ENCODE assay signal across 21 cellular contexts in the genomic region with DNA sequence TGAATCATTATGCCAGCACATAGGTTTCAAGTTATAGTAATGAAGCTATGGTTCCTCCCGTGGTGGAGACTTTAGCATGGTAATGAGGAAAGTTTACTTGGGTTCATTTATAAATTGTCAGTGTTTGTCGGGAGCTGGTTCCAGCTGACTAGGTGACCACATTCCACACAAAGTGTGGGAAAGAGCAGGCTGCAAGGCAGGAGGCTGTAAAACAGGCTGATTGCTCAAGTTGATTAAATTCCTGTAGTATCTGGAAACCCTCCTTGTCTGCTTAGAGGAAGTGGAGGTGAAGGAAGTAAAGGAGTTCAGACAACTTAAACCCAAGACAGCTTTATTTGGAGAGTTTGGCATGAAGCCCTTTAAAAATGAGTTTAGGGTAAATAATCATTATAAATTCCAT.
DNase-seq lines count a peak whose midpoint lies in the region; ATAC-seq, FAIRE-seq and TF ChIP-seq lines count a peak whose summit lies in the region.
"Had no signal": no experiment of that assay in that cellular context is flagged by ENCODE, and none has a peak within 500 bp of the region (broad histone marks: within the 10 kb centered on the region; RNA-seq: fewer than 3 reads in every experiment).

No MANE protein-coding gene starts in this region.

- DNase-seq in SIG-M5 treated with dmso at 0.1 percent for 504 hours (lab: John Stamatoyannopoulos, UW; ENCODE audit: unreplicated experiment) = peak; percentile 46
- DNase-seq in SIG-M5 (lab: John Stamatoyannopoulos, UW) = no peak
- no peak for DNase-seq in WTC11 (ENCODE audit: low spot score)
- peak; percentile 91 for DNase-seq in left kidney (ENCODE audit: low read depth, low spot score)
- DNase-seq in urothelium cell line (ENCODE audit: low spot score) = peak; percentile 14
- no peak for DNase-seq in NCI-H1417 (lab: John Stamatoyannopoulos, UW)
- DNase-seq in activated T-cell treated with anti-CD3 and anti-CD28 coated beads, Interleukin-2, amount 50 U/mL, for 1 hour = no peak
- DNase-seq: activated B cell treated with CpG ODN at 0.5 μM for 24 hours; activated naive CD4-positive, alpha-beta T cell treated with anti-CD3 and anti-CD28 coated beads, Interleukin-2, amount 50 U/mL, for 16 hours; caudate nucleus; CD4-positive, alpha-beta T cell; effector memory CD8-positive, alpha-beta T cell; gastrocnemius medialis; naive thymus-derived CD8-positive, alpha-beta T cell; NCI-H2029; NCI-H82; sigmoid colon; stimulated activated CD4-positive, alpha-beta T cell treated with anti-CD3 and anti-CD28 coated beads, Interleukin-4, amount 100 ng/mL, for 4 hours had no signal

- H3K4me1 Mint-ChIP-seq in WTC11 = peaks cover 7% of the 10 kb centered on the region; the same call in 1 of the 2 replicates
- H3K4me1 Mint-ChIP-seq: activated B cell treated with CpG ODN at 0.5 μM for 24 hours; naive thymus-derived CD8-positive, alpha-beta T cell; stimulated activated effector memory CD8-positive, alpha-beta T cell treated with anti-CD3 and anti-CD28 coated beads, Interleukin-12 subunit alpha, Interleukin-12 subunit beta, amount 100 ng/mL, for 72 hours had no signal

- peaks cover 6% of the 10 kb centered on the region for H3K9me3 Mint-ChIP-seq in WTC11
- H3K9me3 Mint-ChIP-seq: activated B cell treated with CpG ODN at 0.5 μM for 24 hours; CD4-positive, alpha-beta T cell; effector memory CD8-positive, alpha-beta T cell; naive thymus-derived CD8-positive, alpha-beta T cell; stimulated activated effector memory CD8-positive, alpha-beta T cell treated with anti-CD3 and anti-CD28 coated beads, Interleukin-12 subunit alpha, Interleukin-12 subunit beta, amount 100 ng/mL, for 72 hours had no signal

- CTCF ChIA-PET in WTC11 (lab: Charles Lee) = no interaction called here

- H3K27ac Mint-ChIP-seq in WTC11 = peak overlapping the region; percentile 68; the same call in 1 of the 2 replicates
- H3K27ac Mint-ChIP-seq: activated B cell treated with CpG ODN at 0.5 μM for 24 hours; CD4-positive, alpha-beta T cell; effector memory CD8-positive, alpha-beta T cell; stimulated activated effector memory CD8-positive, alpha-beta T cell treated with anti-CD3 and anti-CD28 coated beads, Interleukin-12 subunit alpha, Interleukin-12 subunit beta, amount 100 ng/mL, for 72 hours had no signal

- no peak for TF ChIP-seq CTCF in WTC11 (IDR thresholded peaks at IDR 0.05)

- H3K4me3 Mint-ChIP-seq in WTC11 = no peak overlapping the region
- H3K4me3 Mint-ChIP-seq: activated B cell treated with CpG ODN at 0.5 μM for 24 hours; CD4-positive, alpha-beta T cell; effector memory CD8-positive, alpha-beta T cell; naive thymus-derived CD8-positive, alpha-beta T cell; stimulated activated effector memory CD8-positive, alpha-beta T cell treated with anti-CD3 and anti-CD28 coated beads, Interleukin-12 subunit alpha, Interleukin-12 subunit beta, amount 100 ng/mL, for 72 hours had no signal

- H3K36me3 Mint-ChIP-seq in WTC11 = no peaks in the 10 kb centered on the region
- H3K36me3 Mint-ChIP-seq: stimulated activated effector memory CD8-positive, alpha-beta T cell treated with anti-CD3 and anti-CD28 coated beads, Interleukin-12 subunit alpha, Interleukin-12 subunit beta, amount 100 ng/mL, for 72 hours had no signal

- H3K27me3 Mint-ChIP-seq in WTC11 (ENCODE audit: low read depth) = no peaks in the 10 kb centered on the region
- H3K27me3 Mint-ChIP-seq: CD4-positive, alpha-beta T cell; effector memory CD8-positive, alpha-beta T cell; naive thymus-derived CD8-positive, alpha-beta T cell had no signal

- no peak for FAIRE-seq in urothelium cell line (lab: Jason Lieb, UNC)
- FAIRE-seq: keratinocyte had no signal

- ATAC-seq in WTC11 (peak; percentile 30; the same call in 1 of the 2 replicates), GM19023 (IDR thresholded peaks at IDR 0.05; ENCODE audit: unreplicated experiment) (no peak)
- ATAC-seq: effector memory CD8-positive, alpha-beta T cell; gastrocnemius medialis; naive thymus-derived CD8-positive, alpha-beta T cell; stimulated activated effector memory CD8-positive, alpha-beta T cell treated with anti-CD3 and anti-CD28 coated beads, Interleukin-12 subunit alpha, Interleukin-12 subunit beta, amount 100 ng/mL, for 72 hours had no signal

- POLR2A ChIA-PET in WTC11 (lab: Charles Lee) = no interaction called here

TF ChIP-seq in WTC11, 78 proteins besides CTCF, POLR2A, EP300 and RAD21:
- TF ChIP-seq, protein P1, sequence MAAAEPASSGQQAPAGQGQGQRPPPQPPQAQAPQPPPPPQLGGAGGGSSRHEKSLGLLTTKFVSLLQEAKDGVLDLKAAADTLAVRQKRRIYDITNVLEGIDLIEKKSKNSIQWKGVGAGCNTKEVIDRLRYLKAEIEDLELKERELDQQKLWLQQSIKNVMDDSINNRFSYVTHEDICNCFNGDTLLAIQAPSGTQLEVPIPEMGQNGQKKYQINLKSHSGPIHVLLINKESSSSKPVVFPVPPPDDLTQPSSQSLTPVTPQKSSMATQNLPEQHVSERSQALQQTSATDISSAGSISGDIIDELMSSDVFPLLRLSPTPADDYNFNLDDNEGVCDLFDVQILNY (CRISPR knock-in tag; IDR thresholded peaks at IDR 0.05) = no peak
- no peak for TF ChIP-seq ZBTB21 (CRISPR knock-in tag; IDR thresholded peaks at IDR 0.05; ENCODE audit: borderline replicate concordance)
- TF ChIP-seq, protein P2, sequence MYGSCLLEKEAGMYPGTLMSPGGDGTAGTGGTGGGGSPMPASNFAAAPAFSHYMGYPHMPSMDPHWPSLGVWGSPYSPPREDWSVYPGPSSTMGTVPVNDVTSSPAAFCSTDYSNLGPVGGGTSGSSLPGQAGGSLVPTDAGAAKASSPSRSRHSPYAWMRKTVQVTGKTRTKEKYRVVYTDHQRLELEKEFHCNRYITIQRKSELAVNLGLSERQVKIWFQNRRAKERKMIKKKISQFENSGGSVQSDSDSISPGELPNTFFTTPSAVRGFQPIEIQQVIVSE (CRISPR knock-in tag; IDR thresholded peaks at IDR 0.05; ENCODE audit: borderline replicate concordance) = no peak
- TF ChIP-seq TEAD1 (CRISPR knock-in tag; IDR thresholded peaks at IDR 0.05) = no peak
- TF ChIP-seq, protein P3, sequence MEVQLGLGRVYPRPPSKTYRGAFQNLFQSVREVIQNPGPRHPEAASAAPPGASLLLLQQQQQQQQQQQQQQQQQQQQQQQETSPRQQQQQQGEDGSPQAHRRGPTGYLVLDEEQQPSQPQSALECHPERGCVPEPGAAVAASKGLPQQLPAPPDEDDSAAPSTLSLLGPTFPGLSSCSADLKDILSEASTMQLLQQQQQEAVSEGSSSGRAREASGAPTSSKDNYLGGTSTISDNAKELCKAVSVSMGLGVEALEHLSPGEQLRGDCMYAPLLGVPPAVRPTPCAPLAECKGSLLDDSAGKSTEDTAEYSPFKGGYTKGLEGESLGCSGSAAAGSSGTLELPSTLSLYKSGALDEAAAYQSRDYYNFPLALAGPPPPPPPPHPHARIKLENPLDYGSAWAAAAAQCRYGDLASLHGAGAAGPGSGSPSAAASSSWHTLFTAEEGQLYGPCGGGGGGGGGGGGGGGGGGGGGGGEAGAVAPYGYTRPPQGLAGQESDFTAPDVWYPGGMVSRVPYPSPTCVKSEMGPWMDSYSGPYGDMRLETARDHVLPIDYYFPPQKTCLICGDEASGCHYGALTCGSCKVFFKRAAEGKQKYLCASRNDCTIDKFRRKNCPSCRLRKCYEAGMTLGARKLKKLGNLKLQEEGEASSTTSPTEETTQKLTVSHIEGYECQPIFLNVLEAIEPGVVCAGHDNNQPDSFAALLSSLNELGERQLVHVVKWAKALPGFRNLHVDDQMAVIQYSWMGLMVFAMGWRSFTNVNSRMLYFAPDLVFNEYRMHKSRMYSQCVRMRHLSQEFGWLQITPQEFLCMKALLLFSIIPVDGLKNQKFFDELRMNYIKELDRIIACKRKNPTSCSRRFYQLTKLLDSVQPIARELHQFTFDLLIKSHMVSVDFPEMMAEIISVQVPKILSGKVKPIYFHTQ (CRISPR knock-in tag; IDR thresholded peaks at IDR 0.05) = no peak
- TF ChIP-seq, protein P4, sequence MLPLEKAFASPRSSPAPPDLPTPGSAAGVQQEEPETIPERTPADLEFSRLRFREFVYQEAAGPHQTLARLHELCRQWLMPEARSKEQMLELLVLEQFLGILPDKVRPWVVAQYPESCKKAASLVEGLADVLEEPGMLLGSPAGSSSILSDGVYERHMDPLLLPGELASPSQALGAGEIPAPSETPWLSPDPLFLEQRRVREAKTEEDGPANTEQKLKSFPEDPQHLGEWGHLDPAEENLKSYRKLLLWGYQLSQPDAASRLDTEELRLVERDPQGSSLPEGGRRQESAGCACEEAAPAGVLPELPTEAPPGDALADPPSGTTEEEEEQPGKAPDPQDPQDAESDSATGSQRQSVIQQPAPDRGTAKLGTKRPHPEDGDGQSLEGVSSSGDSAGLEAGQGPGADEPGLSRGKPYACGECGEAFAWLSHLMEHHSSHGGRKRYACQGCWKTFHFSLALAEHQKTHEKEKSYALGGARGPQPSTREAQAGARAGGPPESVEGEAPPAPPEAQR (CRISPR knock-in tag; IDR thresholded peaks at IDR 0.05) = no peak
- no peak for TF ChIP-seq CBFB (CRISPR knock-in tag; IDR thresholded peaks at IDR 0.05; ENCODE audit: low read depth)

Comparison
In these comparisons a context has a peak if more than half of its experiments do, and no peak if none do; other contexts are left out.
1. DNase-seq: peak in SIG-M5 treated with dmso at 0.1 percent for 504 hours (single experiment), left kidney (single experiment) and urothelium cell line (single experiment); none in SIG-M5 (single experiment), WTC11 (single experiment), NCI-H1417 (0 of 3) and activated T-cell treated with anti-CD3 and anti-CD28 coated beads, Interleukin-2, amount 50 U/mL, for 1 hour (single experiment).